10 cellular contexts compared by ENCODE assay signal in the genomic region with DNA sequence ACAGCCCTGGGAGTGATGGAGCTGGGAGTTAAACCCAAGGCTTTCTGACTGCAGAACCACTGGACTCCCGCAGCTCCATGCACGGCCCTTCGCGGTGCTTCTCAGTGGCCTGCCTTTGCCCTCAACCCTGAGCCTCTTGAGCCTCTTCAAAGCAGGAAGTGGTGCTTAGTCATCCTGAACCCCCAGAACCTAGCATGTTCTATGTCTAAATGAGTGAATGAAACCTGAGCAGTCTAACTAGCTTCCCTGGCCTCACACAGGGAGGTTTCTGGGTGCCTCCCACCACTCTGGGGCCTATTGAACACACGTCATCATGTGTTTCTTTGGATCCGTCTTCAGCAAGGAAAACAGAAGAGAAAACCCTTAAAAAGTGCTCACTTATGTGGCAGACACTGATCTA.
DNase-seq lines count a peak whose midpoint lies in the region; ATAC-seq, FAIRE-seq and TF ChIP-seq lines count a peak whose summit lies in the region.
"Had no signal": no experiment of that assay in that cellular context is flagged by ENCODE, and none has a peak within 500 bp of the region (broad histone marks: within the 10 kb centered on the region; RNA-seq: fewer than 3 reads in every experiment).

No MANE protein-coding gene starts in this region.

- H3F3A ChIP-seq in smooth muscle cell (ENCODE audit: low read depth): no peaks in the 10 kb centered on the region

- no peaks in the 10 kb centered on the region for H4K20me1 ChIP-seq in smooth muscle cell (ENCODE audit: low read depth)

- H3K4me1 Mint-ChIP-seq in activated CD8-positive, alpha-beta T cell treated with anti-CD3 and anti-CD28 coated beads, Interleukin-2, amount 10 ng/mL, durations not matched to agents 7 days and 5 days (ENCODE audit: low read depth): peaks cover 20% of the 10 kb centered on the region

- no peak overlapping the region for H3K4me3 ChIP-seq in smooth muscle cell
- H3K4me3 ChIP-seq: mucosa of descending colon had no signal

- H3K36me3 Mint-ChIP-seq in activated CD8-positive, alpha-beta T cell treated with anti-CD3 and anti-CD28 coated beads, Interleukin-2, amount 10 ng/mL, durations not matched to agents 7 days and 5 days (ENCODE audit: low read depth): no peaks in the 10 kb centered on the region

- CTCF ChIA-PET in activated CD8-positive, alpha-beta T cell treated with anti-CD3 and anti-CD28 coated beads, Interleukin-2, amount 10 ng/mL, durations not matched to agents 7 days and 5 days (lab: Charles Lee): interaction anchor here (1.1 to 1.2 kb wide), 2 partner anchors 11 to 487 kb away, joined by 3 to 6 read pairs; no protein-coding TSS in a partner anchor

- H3K4me3 Mint-ChIP-seq in activated CD8-positive, alpha-beta T cell treated with anti-CD3 and anti-CD28 coated beads, Interleukin-2, amount 10 ng/mL, durations not matched to agents 7 days and 5 days: no peak overlapping the region

- no peak overlapping the region for H3K27ac ChIP-seq in smooth muscle cell (ENCODE audit: low read depth)

- no peaks in the 10 kb centered on the region for H3K27me3 ChIP-seq in smooth muscle cell (ENCODE audit: low read depth)

- H3K27ac Mint-ChIP-seq in activated CD8-positive, alpha-beta T cell treated with anti-CD3 and anti-CD28 coated beads, Interleukin-2, amount 10 ng/mL, durations not matched to agents 7 days and 5 days: peak overlapping the region; percentile 78

- no peaks in the 10 kb centered on the region for H3K79me2 ChIP-seq in smooth muscle cell (ENCODE audit: low read depth)

- POLR2A ChIA-PET in activated CD8-positive, alpha-beta T cell treated with anti-CD3 and anti-CD28 coated beads, Interleukin-2, amount 10 ng/mL, durations not matched to agents 7 days and 5 days (lab: Charles Lee): interaction anchor here (0.6 to 0.8 kb wide), 3 partner anchors 11 to 121 kb away, joined by 3 to 5 read pairs (median 3); no protein-coding TSS in a partner anchor

- DNase-seq in GM12892 (ENCODE audit: insufficient read length): peak; percentile 76
- peak; percentile 56 for DNase-seq in activated CD8-positive, alpha-beta T cell treated with anti-CD3 and anti-CD28 coated beads, Interleukin-2, amount 10 ng/mL, durations not matched to agents 7 days and 5 days
- no peak for DNase-seq in foreskin melanocyte
- no peak for DNase-seq in smooth muscle cell (lab: John Stamatoyannopoulos, UW; ENCODE audit: unreplicated experiment)
- DNase-seq in cerebellar nuclear complex (lab: John Stamatoyannopoulos, UW): no peak
- DNase-seq in H4 (ENCODE audit: low spot score): no peak
- DNase-seq: mucosa of descending colon, NCI-H146 had no signal

- no peak overlapping the region for H2AFZ ChIP-seq in smooth muscle cell (ENCODE audit: low read depth)

- H3K36me3 ChIP-seq in smooth muscle cell (ENCODE audit: low read depth): no peaks in the 10 kb centered on the region

- H3K4me2 ChIP-seq in smooth muscle cell: no peak overlapping the region

- no peak for TF ChIP-seq POLR2A in GM12892 (IDR thresholded peaks at IDR 0.05; ENCODE audit: low read depth, low read length)

- H3K4me1 ChIP-seq in smooth muscle cell (ENCODE audit: low read depth): no peaks in the 10 kb centered on the region

- H3K9me3 Mint-ChIP-seq in activated CD8-positive, alpha-beta T cell treated with anti-CD3 and anti-CD28 coated beads, Interleukin-2, amount 10 ng/mL, durations not matched to agents 7 days and 5 days (ENCODE audit: insufficient read depth): no peaks in the 10 kb centered on the region

- H3K9ac ChIP-seq in smooth muscle cell (ENCODE audit: low read depth): no peak overlapping the region

- H3K27me3 Mint-ChIP-seq in activated CD8-positive, alpha-beta T cell treated with anti-CD3 and anti-CD28 coated beads, Interleukin-2, amount 10 ng/mL, durations not matched to agents 7 days and 5 days (ENCODE audit: low read depth): no peaks in the 10 kb centered on the region

- no peak for TF ChIP-seq CTCF in smooth muscle cell (IDR thresholded peaks at IDR 0.05; ENCODE audit: borderline replicate concordance, insufficient read depth, poor library complexity, severe bottlenecking)

- WGBS in smooth muscle cell (ENCODE audit: low lambda C conversion rate): 87% methylated on average over 6 of the region's 6 CpGs

- ATAC-seq in GM19351 (IDR thresholded peaks at IDR 0.05; ENCODE audit: unreplicated experiment) (peak; percentile 98), HG03060 (IDR thresholded peaks at IDR 0.05; ENCODE audit: low read depth, unreplicated experiment) (peak; percentile 98)
- peak; percentile 90 for ATAC-seq in activated CD8-positive, alpha-beta T cell treated with anti-CD3 and anti-CD28 coated beads, Interleukin-2, amount 10 ng/mL, durations not matched to agents 7 days and 5 days
- ATAC-seq: mucosa of descending colon had no signal

- FAIRE-seq in GM12892 (lab: Jason Lieb, UNC): peak; percentile 87

- H3K9me3 ChIP-seq in smooth muscle cell (replicated peaks; ENCODE audit: low read depth): no peaks in the 10 kb centered on the region
- H3K9me3 ChIP-seq: mucosa of descending colon had no signal

Comparison
In these comparisons a context has a peak if more than half of its experiments do, and no peak if none do; other contexts are left out.
1. DNase-seq: peak in GM12892 (single experiment) and activated CD8-positive, alpha-beta T cell treated with anti-CD3 and anti-CD28 coated beads, Interleukin-2, amount 10 ng/mL, durations not matched to agents 7 days and 5 days (single experiment); none in foreskin melanocyte (single experiment), smooth muscle cell (single experiment), cerebellar nuclear complex (0 of 2) and H4 (single experiment).
2. Peak in every context shown above with its lines, with median percentiles within 50 percentile points of each other: ATAC-seq.